In the genomic region with DNA sequence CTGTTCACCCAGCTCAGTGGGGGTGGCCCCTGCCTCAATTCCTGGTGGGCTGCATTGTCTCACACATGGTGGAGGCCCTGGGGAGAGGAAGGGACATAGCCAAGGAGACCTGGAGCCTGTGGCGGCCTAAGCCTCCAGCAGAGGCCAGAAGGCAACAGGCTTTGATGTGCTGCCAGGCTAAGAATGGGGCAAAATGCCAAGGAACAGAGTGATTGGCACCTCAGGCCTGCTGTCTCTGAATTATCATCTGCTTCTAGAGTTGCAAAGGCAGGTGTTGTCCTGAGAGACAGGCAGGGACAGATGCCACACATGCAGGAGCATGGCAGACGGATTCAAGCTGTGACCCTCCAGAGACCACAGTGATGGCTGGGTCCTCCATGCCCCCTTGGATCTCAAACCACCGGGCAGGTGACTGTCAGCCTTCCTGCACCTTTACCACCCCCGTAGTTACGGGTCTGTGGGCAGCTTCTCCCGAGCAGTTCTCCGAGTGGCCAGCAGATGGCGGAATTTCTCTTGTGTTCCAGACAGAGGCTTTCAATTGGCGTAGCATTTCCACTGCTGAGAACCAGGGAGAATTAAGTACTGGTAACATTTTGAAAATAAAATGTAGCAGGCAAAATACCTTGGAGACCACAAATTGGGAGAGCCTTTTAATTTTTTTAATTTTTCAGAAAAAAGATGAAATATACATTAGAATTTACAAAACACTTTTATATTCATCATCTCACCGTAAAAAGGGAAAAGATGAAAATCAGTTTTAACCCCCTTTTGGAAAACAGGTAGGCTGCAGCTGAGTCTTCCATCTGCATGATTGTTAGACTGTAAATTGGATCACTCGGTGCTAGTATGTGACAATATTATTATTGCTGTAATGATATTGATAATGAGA, we compare ENCODE assay signal across 8 cellular contexts.
DNase-seq lines count a peak whose midpoint lies in the region; ATAC-seq and TF ChIP-seq lines count a peak whose summit lies in the region.

No MANE protein-coding gene starts in this region.

- intact Hi-C loops in psoas muscle (cut with DNase I), result loop anchor here (2.0 to 5.0 kb wide), 2 partner anchors 282 to 283 kb away; no protein-coding TSS in a partner anchor
- intact Hi-C loops in vagina (cut with DNase I), result loop anchor here (5.0 kb wide), 1 partner anchor 282 kb away; no protein-coding TSS in a partner anchor

- WGBS in psoas muscle, 3 donors, result 14 to 19% (median 18%) methylated on average over 11 of the region's 11 CpGs

- TF ChIP-seq POLR2A in vagina (IDR thresholded peaks at IDR 0.05), result no peak

- TF ChIP-seq CTCF in HEK293 (tag by site-specific recombination; IDR thresholded peaks at IDR 0.05) (no peak; the same call in 1 of the 2 replicates), cardiac muscle cell (IDR thresholded peaks at IDR 0.05; ENCODE audit: low read depth, low read length) (peak; percentile 94), psoas muscle (IDR thresholded peaks at IDR 0.05) (peak; percentile 95), vagina (IDR thresholded peaks at IDR 0.05) (peak; percentile 88 to 96 (median 94))

- peak; percentile 96 for ATAC-seq in SK-N-SH treated with all-trans-retinoic acid at 6 μM for 48 hours
- ATAC-seq in activated naive CD4-positive, alpha-beta T cell treated with anti-CD3 and anti-CD28 coated beads, Interleukin-2, amount 50 U/mL, for 72 hours, result peak; percentile 72 to 83
- ATAC-seq in psoas muscle, result peak; percentile 74 to 88 (median 80)

- no peaks in the 10 kb centered on the region for H3K4me1 ChIP-seq in HEK293 (ENCODE audit: control insufficient read depth, insufficient read depth, low read length)
- H3K4me1 ChIP-seq in cardiac muscle cell (ENCODE audit: low read depth), result peaks cover 18% of the 10 kb centered on the region
- no peaks in the 10 kb centered on the region for H3K4me1 ChIP-seq in psoas muscle
- peaks cover 4% of the 10 kb centered on the region for H3K4me1 ChIP-seq in vagina

- H3K27ac ChIP-seq in HEK293 (ENCODE audit: extremely low read depth, low read depth, low read length), result no peak overlapping the region
- H3K27ac ChIP-seq in cardiac muscle cell, result no peak overlapping the region
- H3K27ac ChIP-seq in psoas muscle, result no peak overlapping the region
- H3K27ac ChIP-seq in vagina, result no peak overlapping the region

- no peaks in the 10 kb centered on the region for H3K36me3 Mint-ChIP-seq in activated naive CD4-positive, alpha-beta T cell treated with anti-CD3 and anti-CD28 coated beads, Interleukin-2, amount 50 U/mL, for 72 hours

- CTCF ChIA-PET in HEK293 (lab: Yijun Ruan, JAX), result interaction anchor here (0.6 to 1.6 kb wide), 10 partner anchors 10 to 398 kb away, joined by 3 to 12 read pairs (median 4); no protein-coding TSS in a partner anchor

- POLR2A ChIA-PET in HEK293 (lab: Yijun Ruan, JAX), result no interaction called here

- H3K4me3 ChIP-seq in HEK293 (ENCODE audit: low read depth, low read length) (no peak overlapping the region), cardiac muscle cell (no peak overlapping the region), psoas muscle (no peak overlapping the region), vagina (no peak overlapping the region)

- no peaks in the 10 kb centered on the region for H3K36me3 ChIP-seq in HEK293 (ENCODE audit: control insufficient read depth in 2 of 2, insufficient read depth in 1 of 2, low read length in 2 of 2)
- no peaks in the 10 kb centered on the region for H3K36me3 ChIP-seq in cardiac muscle cell
- no peaks in the 10 kb centered on the region for H3K36me3 ChIP-seq in psoas muscle (ENCODE audit: insufficient read depth in 1 of 2, low read depth in 1 of 2)
- no peaks in the 10 kb centered on the region for H3K36me3 ChIP-seq in vagina

- DNase-seq in GDM1 (lab: John Stamatoyannopoulos, UW) (peak; percentile 43), NCI-H1092 (lab: John Stamatoyannopoulos, UW) (peak; percentile 85), cardiac muscle cell (ENCODE audit: low read depth in 1 of 2, low spot score in 1 of 2) (peak; percentile 78 to 88), psoas muscle (peak; percentile 77 to 87), vagina (ENCODE audit: extremely low spot score in 2 of 2) (peak in 1 of 2 donors; percentile 91)
- DNase-seq in activated naive CD4-positive, alpha-beta T cell treated with anti-CD3 and anti-CD28 coated beads, Interleukin-2, amount 50 U/mL, for 72 hours (ENCODE audit: low spot score in 2 of 2), result peak; percentile 78 to 91

- H3K9me3 ChIP-seq in HEK293 (ENCODE audit: control insufficient read depth, insufficient read depth, low read depth, low read length) (no peaks in the 10 kb centered on the region), cardiac muscle cell (ENCODE audit: low read depth) (no peaks in the 10 kb centered on the region), psoas muscle (no peaks in the 10 kb centered on the region), vagina (no peaks in the 10 kb centered on the region)

- H3K27me3 ChIP-seq in cardiac muscle cell, result no peaks in the 10 kb centered on the region
- no peaks in the 10 kb centered on the region for H3K27me3 ChIP-seq in psoas muscle (ENCODE audit: insufficient read depth in 3 of 3, low read length in 2 of 3)
- no peaks in the 10 kb centered on the region for H3K27me3 ChIP-seq in vagina

- no peaks in the 10 kb centered on the region for H3K9me3 Mint-ChIP-seq in activated naive CD4-positive, alpha-beta T cell treated with anti-CD3 and anti-CD28 coated beads, Interleukin-2, amount 50 U/mL, for 72 hours

- H3K27ac Mint-ChIP-seq in activated naive CD4-positive, alpha-beta T cell treated with anti-CD3 and anti-CD28 coated beads, Interleukin-2, amount 50 U/mL, for 72 hours, result no peak overlapping the region

TF ChIP-seq in HEK293, 187 proteins besides CTCF, POLR2A, EP300 and RAD21:
- TF ChIP-seq GLI2 (tag by site-specific recombination; IDR thresholded peaks at IDR 0.05; ENCODE audit: borderline replicate concordance, low read depth) (no peak), ZNF433 (tag by site-specific recombination; IDR thresholded peaks at IDR 0.05; ENCODE audit: low read depth) (no peak), ZNF654 (tag by site-specific recombination; IDR thresholded peaks at IDR 0.05; ENCODE audit: low read depth) (peak; percentile 61), ZFP3 (tag by site-specific recombination; IDR thresholded peaks at IDR 0.05; ENCODE audit: low read depth) (no peak)

TF ChIP-seq in SK-N-SH treated with all-trans-retinoic acid at 6 μM for 48 hours, 23 proteins besides CTCF, POLR2A, EP300 and RAD21 (continues in another document):
- TF ChIP-seq, protein P1, sequence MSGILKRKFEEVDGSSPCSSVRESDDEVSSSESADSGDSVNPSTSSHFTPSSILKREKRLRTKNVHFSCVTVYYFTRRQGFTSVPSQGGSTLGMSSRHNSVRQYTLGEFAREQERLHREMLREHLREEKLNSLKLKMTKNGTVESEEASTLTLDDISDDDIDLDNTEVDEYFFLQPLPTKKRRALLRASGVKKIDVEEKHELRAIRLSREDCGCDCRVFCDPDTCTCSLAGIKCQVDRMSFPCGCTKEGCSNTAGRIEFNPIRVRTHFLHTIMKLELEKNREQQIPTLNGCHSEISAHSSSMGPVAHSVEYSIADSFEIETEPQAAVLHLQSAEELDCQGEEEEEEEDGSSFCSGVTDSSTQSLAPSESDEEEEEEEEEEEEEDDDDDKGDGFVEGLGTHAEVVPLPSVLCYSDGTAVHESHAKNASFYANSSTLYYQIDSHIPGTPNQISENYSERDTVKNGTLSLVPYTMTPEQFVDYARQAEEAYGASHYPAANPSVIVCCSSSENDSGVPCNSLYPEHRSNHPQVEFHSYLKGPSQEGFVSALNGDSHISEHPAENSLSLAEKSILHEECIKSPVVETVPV (CRISPR knock-in tag; IDR thresholded peaks at IDR 0.05), result no peak
- TF ChIP-seq POU6F1 (CRISPR knock-in tag; IDR thresholded peaks at IDR 0.05; ENCODE audit: borderline replicate concordance, low read depth) (no peak), SNAI2 (CRISPR knock-in tag; IDR thresholded peaks at IDR 0.05) (no peak), ESRRG (CRISPR knock-in tag; IDR thresholded peaks at IDR 0.05) (no peak), PPARA (CRISPR knock-in tag; IDR thresholded peaks at IDR 0.05; ENCODE audit: borderline replicate concordance) (no peak), ZNF70 (CRISPR knock-in tag; IDR thresholded peaks at IDR 0.05) (no peak), ZNF565 (CRISPR knock-in tag; conservative IDR thresholded peaks at IDR 0.05; ENCODE audit: low read depth) (no peak), GLIS3 (CRISPR knock-in tag; IDR thresholded peaks at IDR 0.05) (no peak), RARB (CRISPR knock-in tag; IDR thresholded peaks at IDR 0.05) (no peak), BACH2 (CRISPR knock-in tag; IDR thresholded peaks at IDR 0.05; ENCODE audit: borderline replicate concordance) (no peak), ZFP30 (CRISPR knock-in tag; IDR thresholded peaks at IDR 0.05) (no peak), OSR1 (CRISPR knock-in tag; IDR thresholded peaks at IDR 0.05) (no peak), ZNF8 (CRISPR knock-in tag; IDR thresholded peaks at IDR 0.05) (no peak)
